Comparison of ENCODE assay signal across 26 cellular contexts in the genomic region with DNA sequence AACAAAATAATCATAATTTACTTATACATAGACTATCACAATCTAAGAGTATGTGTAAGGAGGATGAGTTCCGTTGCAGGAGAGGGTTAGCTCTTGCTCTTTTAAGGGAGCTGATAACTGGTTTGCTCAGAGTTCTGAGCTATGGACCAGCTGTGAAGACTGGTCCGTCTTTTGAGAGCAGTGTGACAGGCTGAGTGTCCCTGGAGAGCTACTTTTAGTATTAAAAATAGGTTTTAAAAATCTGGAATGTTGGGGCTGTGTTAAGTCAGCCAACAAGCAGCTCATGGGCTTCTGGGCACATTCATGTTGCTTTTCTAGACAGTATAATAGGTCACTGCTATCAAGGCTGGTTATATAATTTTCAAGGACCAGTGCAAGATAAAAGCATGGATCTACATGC. TPM values are rescaled to one million over a fixed set of nuclear protein-coding genes. Genes with fewer than 3 reads are reported as not detected.
"Had no signal": no experiment of that assay in that cellular context is flagged by ENCODE, and none has a peak within 500 bp of the region (broad histone marks: within the 10 kb centered on the region; RNA-seq: fewer than 3 reads in every experiment).

No MANE protein-coding gene starts in this region.

- H3K4me3 ChIP-seq: colonic mucosa, dorsolateral prefrontal cortex, left lung, sigmoid colon, suprapubic skin, tibial artery, upper lobe of right lung had no signal

- H3K27me3 ChIP-seq: colonic mucosa, dorsolateral prefrontal cortex, sigmoid colon, suprapubic skin, tibial artery, upper lobe of right lung had no signal

- H3K9me3 ChIP-seq: colonic mucosa, left lung, sigmoid colon, suprapubic skin, tibial artery, upper lobe of right lung had no signal

- H3K4me1 ChIP-seq: colonic mucosa, suprapubic skin, upper lobe of right lung had no signal

- H3K36me3 ChIP-seq: colonic mucosa, left lung, sigmoid colon, suprapubic skin, tibial artery, upper lobe of right lung had no signal

- H3K27ac ChIP-seq: colonic mucosa, left lung, sigmoid colon, suprapubic skin, upper lobe of right lung had no signal

- DNase-seq: activated CD4-positive, alpha-beta T cell treated with anti-CD3 and anti-CD28 coated beads for 48 hours; activated CD4-positive, alpha-beta T cell treated with anti-CD3 and anti-CD28 coated beads, Interleukin-2, amount 50 U/mL, for 48 hours; activated CD8-positive, alpha-beta memory T cell treated with anti-CD3 and anti-CD28 coated beads for 24 hours; activated effector memory CD4-positive, alpha-beta T cell treated with Interleukin-2 at 50 U/mL for 16 hours; activated naive CD4-positive, alpha-beta T cell treated with Interleukin-2 at 50 U/mL for 16 hours; colonic mucosa; effector memory CD8-positive, alpha-beta T cell; kidney glomerular epithelial cell; left lung; sigmoid colon; stimulated activated CD4-positive, alpha-beta T cell treated with anti-CD3 and anti-CD28 coated beads, Interleukin-15, amount 100 ng/mL, for 24 hours; stimulated activated CD4-positive, alpha-beta T cell treated with anti-CD3 and anti-CD28 coated beads, Interleukin-2, amount 100 ng/mL, for 24 hours; stimulated activated naive CD4-positive, alpha-beta T cell; T-helper 1 cell; tibial artery had no signal

- ATAC-seq: activated CD4-positive, CD25-positive, alpha-beta regulatory T cell treated with anti-CD3 and anti-CD28 coated beads, Interleukin-2, amount 50 U/mL, for 24 hours; effector memory CD8-positive, alpha-beta T cell had no signal

RNA-seq across cellular contexts. Expression of a gene that starts 49.8 kb away (rescaled TPM):
- total RNA-seq: bronchial epithelial cell, endothelial cell of umbilical vein, fibroblast of villous mesenchyme, lung microvascular endothelial cell, osteoblast, renal cortical epithelial cell, suprapubic skin had no signal
- polyA plus RNA-seq: endothelial cell of umbilical vein, fibroblast of lung had no signal
